Comparison of ENCODE assay signal across 12 cellular contexts in genomic region chr1:223341111-223341510, GRCh38. TPM values are rescaled to one million over a fixed set of nuclear protein-coding genes. Genes with fewer than 3 reads are reported as not detected.
A peak's percentile ranks its signal among the peaks of the same experiment; 100 is the strongest.
DNase-seq lines count a peak whose midpoint lies in the region; ATAC-seq and TF ChIP-seq lines count a peak whose summit lies in the region.
"Had no signal": no experiment of that assay in that cellular context is flagged by ENCODE, and none has a peak within 500 bp of the region (broad histone marks: within the 10 kb centered on the region; RNA-seq: fewer than 3 reads in every experiment).

No MANE protein-coding gene starts in this region.

- DNase-seq in HK-2 (ENCODE audit: unreplicated experiment) (peak; percentile 48), SK-N-DZ (ENCODE audit: low spot score) (peak; percentile 47), sigmoid colon (peak; percentile 82), mesenteric fat pad (ENCODE audit: low spot score) (no peak), ascending aorta (ENCODE audit: low spot score in 2 of 2) (no peak), esophagus squamous epithelium (lab: John Stamatoyannopoulos, UW) (no peak)
- DNase-seq: activated B cell treated with CpG ODN at 0.5 μM for 24 hours; activated naive CD8-positive, alpha-beta T cell treated with anti-CD3 and anti-CD28 coated beads, Interleukin-2, amount 10 ng/mL, durations not matched to agents 7 days and 5 days; stimulated activated CD4-positive, alpha-beta T cell treated with anti-CD3 and anti-CD28 coated beads, Interleukin-1b, Interleukin-23, amount 100 ng/mL, for 48 hours had no signal

- no peaks in the 10 kb centered on the region for H3K27me3 ChIP-seq in gastroesophageal sphincter
- no peaks in the 10 kb centered on the region for H3K27me3 ChIP-seq in sigmoid colon
- H3K27me3 ChIP-seq in ascending aorta = no peaks in the 10 kb centered on the region
- no peaks in the 10 kb centered on the region for H3K27me3 ChIP-seq in esophagus squamous epithelium

- no peak for TF ChIP-seq EP300 in gastroesophageal sphincter (IDR thresholded peaks at IDR 0.05)
- TF ChIP-seq EP300 in sigmoid colon (IDR thresholded peaks at IDR 0.05) = no peak

- H3K27ac ChIP-seq in gastroesophageal sphincter = peak overlapping the region in 3 of 4 donors; percentile 47 to 58 (median 55)
- H3K27ac ChIP-seq in sigmoid colon = peak overlapping the region in 3 of 4 donors; percentile 14 to 37 (median 18)
- no peak overlapping the region for H3K27ac ChIP-seq in ascending aorta
- peak overlapping the region in 2 of 4 donors; percentile 13 to 42 for H3K27ac ChIP-seq in esophagus squamous epithelium
- H3K27ac ChIP-seq: thoracic aorta had no signal

- no peaks in the 10 kb centered on the region for H3K9me3 ChIP-seq in gastroesophageal sphincter
- no peaks in the 10 kb centered on the region for H3K9me3 ChIP-seq in sigmoid colon
- no peaks in the 10 kb centered on the region for H3K9me3 ChIP-seq in ascending aorta
- no peaks in the 10 kb centered on the region for H3K9me3 ChIP-seq in esophagus squamous epithelium
- H3K9me3 ChIP-seq: thoracic aorta had no signal

- H3K4me1 ChIP-seq in gastroesophageal sphincter (peaks cover 0 to 14% (median 0%) of the 10 kb centered on the region in 3 donors), sigmoid colon (peaks cover 0 to 6% (median 0%) of the 10 kb centered on the region in 4 donors), ascending aorta (no peaks in the 10 kb centered on the region), esophagus squamous epithelium (peaks cover 0 to 19% (median 0%) of the 10 kb centered on the region in 3 donors)

- no peaks in the 10 kb centered on the region for H3K36me3 ChIP-seq in gastroesophageal sphincter
- H3K36me3 ChIP-seq in sigmoid colon = no peaks in the 10 kb centered on the region
- no peaks in the 10 kb centered on the region for H3K36me3 ChIP-seq in ascending aorta
- no peaks in the 10 kb centered on the region for H3K36me3 ChIP-seq in esophagus squamous epithelium
- H3K36me3 ChIP-seq: thoracic aorta had no signal

- ATAC-seq in gastroesophageal sphincter (peak; percentile 59), GM18868 (IDR thresholded peaks at IDR 0.05; ENCODE audit: unreplicated experiment) (no peak)

- TF ChIP-seq POLR2A in gastroesophageal sphincter (IDR thresholded peaks at IDR 0.05) = no peak
- TF ChIP-seq POLR2A in sigmoid colon (IDR thresholded peaks at IDR 0.05) = no peak
- TF ChIP-seq POLR2A in esophagus squamous epithelium (IDR thresholded peaks at IDR 0.05) = no peak

- intact Hi-C loops in sigmoid colon (cut with DNase I) = no loop called here
- intact Hi-C loops in ascending aorta (cut with DNase I) = no loop called here
- intact Hi-C loops in esophagus squamous epithelium (cut with DNase I) = no loop called here

- no CpG with 5 or more reads among the region's 7 CpGs for WGBS in gastroesophageal sphincter (ENCODE audit: low coverage in 1 of 2), 2 donors
- 64 to 88% methylated on average over 7 of the region's 7 CpGs for WGBS in sigmoid colon, 2 donors
- WGBS in esophagus squamous epithelium, 2 donors = 9 to 46% methylated on average over 3 to 4 of the region's 7 CpGs

- H3K4me3 ChIP-seq in gastroesophageal sphincter (no peak overlapping the region), sigmoid colon (no peak overlapping the region), ascending aorta (no peak overlapping the region), esophagus squamous epithelium (no peak overlapping the region)
- H3K4me3 ChIP-seq: thoracic aorta had no signal

- TF ChIP-seq CTCF in gastroesophageal sphincter (IDR thresholded peaks at IDR 0.05) = no peak
- TF ChIP-seq CTCF in sigmoid colon (IDR thresholded peaks at IDR 0.05) = no peak
- TF ChIP-seq CTCF in ascending aorta (IDR thresholded peaks at IDR 0.05) = no peak
- TF ChIP-seq CTCF in esophagus squamous epithelium (IDR thresholded peaks at IDR 0.05) = no peak

RNA-seq across cellular contexts. Expression of gene SUSD4, which starts 22.9 kb away (rescaled TPM):
- polyA plus RNA-seq in SK-N-DZ (2014; cell fraction: cytosol; rRNA removed) = 2.4 and 3.7 TPM in 2 replicates
- 1.8 and 2.8 TPM in 2 replicates for polyA plus RNA-seq in SK-N-DZ (2014; cell fraction: nucleus; rRNA removed)
- total RNA-seq in gastroesophageal sphincter (1 to 10 TPM; 2.2 to 5.3 (median 2.5) TPM), sigmoid colon (1 to 10 TPM in 2 of 4 donors, under 1 TPM in 2; 0.81 to 3.9 (median 1.8) TPM), mesenteric fat pad (not detected), ascending aorta (not detected), esophagus squamous epithelium (10 to 100 TPM; 42.7 to 50.6 (median 46.5) TPM)
- polyA plus RNA-seq in sigmoid colon = under 1 TPM in 2 of 3 donors, not detected in 1; 0.57 to 0.60 TPM
- total RNA-seq: activated B cell treated with CpG ODN at 0.5 μM for 24 hours had no signal

RNA-seq across cellular contexts. Expression of gene CCDC185, which starts 52.1 kb away (rescaled TPM):
- polyA plus RNA-seq in SK-N-DZ (2014; cell fraction: cytosol; rRNA removed) = not detected in 2 replicates
- not detected in 2 replicates for polyA plus RNA-seq in SK-N-DZ (2014; cell fraction: nucleus; rRNA removed)
- total RNA-seq in gastroesophageal sphincter (under 1 TPM in 1 of 4 donors, not detected in 3; 0.50 TPM), sigmoid colon (not detected), mesenteric fat pad (not detected), ascending aorta (not detected), esophagus squamous epithelium (under 1 TPM in 1 of 4 donors, not detected in 3; 0.13 TPM)
- polyA plus RNA-seq in sigmoid colon = not detected
- total RNA-seq: activated B cell treated with CpG ODN at 0.5 μM for 24 hours; activated naive CD8-positive, alpha-beta T cell treated with anti-CD3 and anti-CD28 coated beads, Interleukin-2, amount 10 ng/mL, durations not matched to agents 7 days and 5 days; thoracic aorta had no signal

Comparison
In these comparisons a context has a peak if more than half of its experiments do, and no peak if none do; other contexts are left out.
1. DNase-seq: peak in HK-2 (single experiment), SK-N-DZ (single experiment) and sigmoid colon (single experiment); none in mesenteric fat pad (single experiment), ascending aorta (0 of 2) and esophagus squamous epithelium (single experiment).
2. H3K27ac ChIP-seq: peak in gastroesophageal sphincter (3 of 4) and sigmoid colon (3 of 4); none in ascending aorta (0 of 2).
3. RNA of gene SUSD4, which starts 22.9 kb away (total RNA-seq): 42.7 to 50.6 TPM in esophagus squamous epithelium; 0.81 to 3.9 TPM in sigmoid colon, 2.2 to 5.3 TPM in gastroesophageal sphincter, not detected in ascending aorta (single experiment) and not detected in mesenteric fat pad (single experiment); every median in the first group is over 4 times any median in the second.